In the genomic region with DNA sequence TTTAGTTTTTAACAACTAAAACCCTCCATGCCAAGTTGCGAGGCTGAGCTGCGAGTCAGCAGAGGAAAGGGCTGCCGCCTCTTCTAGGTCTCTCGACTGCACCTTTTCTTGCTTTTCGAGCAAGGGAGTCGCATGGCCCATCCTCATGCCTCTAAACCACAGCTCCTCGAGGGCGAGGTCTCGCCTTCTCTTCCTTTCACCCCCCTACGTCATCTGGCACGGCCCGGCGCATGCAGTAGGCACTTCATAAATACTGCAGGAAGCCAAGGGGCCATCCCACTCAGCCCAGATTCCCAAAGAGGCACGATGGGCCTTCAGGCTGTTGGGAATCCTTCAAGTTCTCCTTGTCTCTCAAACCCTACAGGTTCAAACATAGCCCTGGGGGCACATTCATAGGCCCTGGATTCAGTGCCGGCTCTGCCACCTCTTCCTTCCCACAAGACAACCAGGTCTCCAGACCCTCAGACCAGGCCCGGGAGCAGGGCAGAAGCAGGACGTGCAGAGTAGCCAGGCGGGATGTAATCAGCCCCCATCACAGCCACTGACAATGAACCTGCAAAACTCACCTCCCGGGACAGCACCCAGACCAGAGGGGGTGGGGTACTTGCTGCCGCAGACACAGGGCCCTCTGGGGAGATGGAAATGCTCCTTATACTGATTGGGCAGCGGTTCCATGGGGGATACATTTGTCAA, we compare ENCODE assay signal across 1 cellular context.
TF ChIP-seq lines count a peak whose summit lies in the region.

No MANE protein-coding gene starts in this region.

TF ChIP-seq in GM23338, 12 proteins besides CTCF, POLR2A, EP300 and RAD21 (continued from another document):
- TF ChIP-seq EZH2phosphoT487 (IDR thresholded peaks at IDR 0.05; ENCODE audit: unreplicated experiment) (no peak), EZH2 (IDR thresholded peaks at IDR 0.05; ENCODE audit: low read depth, unreplicated experiment) (no peak), POLR2AphosphoS5 (IDR thresholded peaks at IDR 0.05; ENCODE audit: low read depth) (no peak)
